ENCODE assay signal across 1 cellular context in genomic region chr14:31286456-31287293, GRCh38.
TF ChIP-seq lines count a peak whose summit lies in the region.

No MANE protein-coding gene starts in this region.

TF ChIP-seq in HepG2, 621 proteins besides CTCF, POLR2A, EP300 and RAD21 (continued from another document and continues in another):
- TF ChIP-seq RCOR2 (CRISPR knock-in tag; IDR thresholded peaks at IDR 0.05) (peak; percentile 73; the same call in 1 of the 2 replicates), MIER3 (CRISPR knock-in tag; IDR thresholded peaks at IDR 0.05; ENCODE audit: borderline replicate concordance) (0 out of 2 replicates have a peak, but pooled peaks have one; percentile 53), ZNF800 (CRISPR knock-in tag; IDR thresholded peaks at IDR 0.05) (no peak), RBM22 (optimal IDR thresholded peaks at IDR 0.05; ENCODE audit: low read length) (no peak), POLR2G (IDR thresholded peaks at IDR 0.05; ENCODE audit: low read depth, low read length) (no peak), ATAD3A (CRISPR knock-in tag; IDR thresholded peaks at IDR 0.05) (no peak), ZNF281 (CRISPR knock-in tag; IDR thresholded peaks at IDR 0.05; ENCODE audit: borderline replicate concordance) (peak; percentile 64; the same call in 1 of the 2 replicates), ZNF276 (CRISPR knock-in tag; IDR thresholded peaks at IDR 0.05; ENCODE audit: low read depth) (peak; percentile 72), MTF2 (CRISPR knock-in tag; IDR thresholded peaks at IDR 0.05; ENCODE audit: borderline replicate concordance) (no peak), HNF1A (IDR thresholded peaks at IDR 0.05; ENCODE audit: low read depth) (no peak), HNF1A (CRISPR knock-in tag; IDR thresholded peaks at IDR 0.05; ENCODE audit: borderline replicate concordance) (no peak), TIGD3 (CRISPR knock-in tag; IDR thresholded peaks at IDR 0.05; ENCODE audit: borderline replicate concordance) (peak; percentile 88; the same call in 1 of the 2 replicates), AKAP8 (CRISPR knock-in tag; IDR thresholded peaks at IDR 0.05) (0 out of 2 replicates have a peak, but pooled peaks have one; percentile 11), KAT7 (CRISPR knock-in tag; IDR thresholded peaks at IDR 0.05; ENCODE audit: borderline replicate concordance) (peak; percentile 76; the same call in 1 of the 2 replicates), TEAD2 (CRISPR knock-in tag; IDR thresholded peaks at IDR 0.05) (no peak), RBFOX2 (IDR thresholded peaks at IDR 0.05; ENCODE audit: low read depth, low read length) (no peak), NFE2L1 (CRISPR knock-in tag; IDR thresholded peaks at IDR 0.05; ENCODE audit: borderline replicate concordance) (peak; percentile 55; the same call in 1 of the 2 replicates), ZNF367 (CRISPR knock-in tag; IDR thresholded peaks at IDR 0.05; ENCODE audit: borderline replicate concordance) (no peak), RBM39 (IDR thresholded peaks at IDR 0.05; ENCODE audit: low read depth, low read length, poor library complexity, severe bottlenecking) (no peak), ZNF121 (CRISPR knock-in tag; IDR thresholded peaks at IDR 0.05) (no peak), HMGXB4 (CRISPR knock-in tag; IDR thresholded peaks at IDR 0.05; ENCODE audit: borderline replicate concordance in 1 of 2, low read depth in 1 of 2) (peak; percentile 82 to 98), FIP1L1 (IDR thresholded peaks at IDR 0.05; ENCODE audit: borderline replicate concordance, insufficient read depth, low read depth, low read length) (no peak), FOSL1 (CRISPR knock-in tag; IDR thresholded peaks at IDR 0.05; ENCODE audit: borderline replicate concordance) (no peak), E2F1 (CRISPR knock-in tag; IDR thresholded peaks at IDR 0.05) (0 out of 2 replicates have a peak, but pooled peaks have one; percentile 31), SRF (IDR thresholded peaks at IDR 0.05; ENCODE audit: low read depth, low read length) (no peak; the same call in 1 of the 2 replicates), ZNF264 (CRISPR knock-in tag; IDR thresholded peaks at IDR 0.05) (peak; percentile 29; the same call in 1 of the 2 replicates), NFIB (CRISPR knock-in tag; IDR thresholded peaks at IDR 0.05; ENCODE audit: borderline replicate concordance) (no peak), ZNF850 (CRISPR knock-in tag; conservative IDR thresholded peaks at IDR 0.05) (no peak), ZNF691 (CRISPR knock-in tag; IDR thresholded peaks at IDR 0.05; ENCODE audit: borderline replicate concordance, low read depth) (peak; percentile 96), SP1 (IDR thresholded peaks at IDR 0.05) (no peak), SP1 (CRISPR knock-in tag; IDR thresholded peaks at IDR 0.05) (peak; percentile 65), IRX3 (CRISPR knock-in tag; IDR thresholded peaks at IDR 0.05; ENCODE audit: borderline replicate concordance, low read depth) (peak; percentile 80; the same call in 1 of the 2 replicates), BRF2 (CRISPR knock-in tag; IDR thresholded peaks at IDR 0.05) (peak; percentile 91; the same call in 1 of the 2 replicates), E2F2 (CRISPR knock-in tag; IDR thresholded peaks at IDR 0.05; ENCODE audit: borderline replicate concordance) (no peak), NFYC (CRISPR knock-in tag; IDR thresholded peaks at IDR 0.05) (peak; percentile 40; the same call in 1 of the 2 replicates), PAWR (CRISPR knock-in tag; IDR thresholded peaks at IDR 0.05; ENCODE audit: borderline replicate concordance) (no peak)
